Comparison of ENCODE assay signal across 8 cellular contexts in the genomic region with DNA sequence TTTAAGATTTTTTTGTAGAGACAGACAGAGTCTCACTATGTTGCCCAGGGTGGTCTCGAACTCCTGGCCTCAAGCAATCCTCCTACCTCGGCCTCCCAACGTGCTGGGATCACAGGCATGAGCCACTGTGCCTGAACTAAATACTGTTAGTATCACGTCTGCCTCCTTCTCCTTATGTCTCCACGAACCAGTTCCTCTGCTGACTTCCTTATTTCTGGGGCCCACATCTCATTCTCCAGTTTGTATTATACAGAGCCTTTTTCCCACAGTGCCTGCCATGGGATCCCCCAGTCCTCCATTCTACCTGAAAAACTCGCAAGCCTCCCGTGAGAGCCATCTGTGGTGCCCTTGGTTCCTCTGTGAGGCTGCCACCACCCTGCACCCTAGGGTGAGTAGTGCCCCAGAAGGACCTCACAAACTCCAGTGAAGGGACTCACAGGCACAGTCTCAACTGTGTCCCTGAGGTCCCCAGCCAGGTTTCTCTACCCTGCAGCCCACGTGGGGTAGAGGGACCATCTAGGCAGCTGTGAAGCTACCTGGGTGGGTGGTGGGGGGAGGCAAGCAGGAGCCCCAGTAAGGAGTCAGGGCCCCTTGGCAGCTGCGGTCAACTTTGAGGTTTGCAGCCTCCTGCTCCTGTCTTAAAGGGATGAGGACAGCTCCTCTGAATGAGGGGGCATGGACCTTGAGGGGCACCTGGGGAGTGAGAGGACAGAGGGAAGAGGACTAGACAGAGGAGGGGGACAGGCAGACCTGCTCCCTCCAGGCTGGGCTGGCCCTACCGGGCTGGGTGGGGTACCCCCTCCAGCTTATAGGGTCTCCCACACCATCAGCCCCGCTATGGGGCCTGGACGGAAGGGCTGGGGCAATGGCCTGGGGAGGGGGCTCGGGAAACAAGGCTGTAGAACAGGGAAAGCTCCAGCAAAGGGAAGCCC. TPM values are rescaled to one million over a fixed set of nuclear protein-coding genes. Genes with fewer than 3 reads are reported as not detected.
DNase-seq lines count a peak whose midpoint lies in the region; ATAC-seq and TF ChIP-seq lines count a peak whose summit lies in the region.

No MANE protein-coding gene starts in this region.

- H3K9ac ChIP-seq in parathyroid adenoma = no peak overlapping the region

- peaks cover 2% of the 10 kb centered on the region for H3K36me3 Mint-ChIP-seq in activated naive CD4-positive, alpha-beta T cell treated with anti-CD3 and anti-CD28 coated beads for 36 hours (ENCODE audit: low read depth)

- peaks cover 42% of the 10 kb centered on the region for H3K4me1 Mint-ChIP-seq in activated naive CD4-positive, alpha-beta T cell treated with anti-CD3 and anti-CD28 coated beads for 36 hours (ENCODE audit: low read depth)

- CTCF ChIA-PET in activated naive CD4-positive, alpha-beta T cell treated with anti-CD3 and anti-CD28 coated beads for 36 hours (lab: Charles Lee) = interaction anchor here (0.6 to 4.2 kb wide), 14 partner anchors 16 to 407 kb away, joined by 3 to 53 read pairs (median 3); no protein-coding TSS in a partner anchor

- peak; percentile 30 for DNase-seq in activated naive CD4-positive, alpha-beta T cell treated with anti-CD3 and anti-CD28 coated beads for 36 hours
- DNase-seq in activated naive CD4-positive, alpha-beta T cell treated with anti-CD3 and anti-CD28 coated beads, Interleukin-2, amount 50 U/mL, for 16 hours = no peak
- DNase-seq in WERI-Rb-1 = no peak
- no peak for DNase-seq in fibroblast of villous mesenchyme (ENCODE audit: low read depth)
- no peak for DNase-seq in middle frontal gyrus (ENCODE audit: extremely low spot score, low spot score)

- ATAC-seq in GM18517 (IDR thresholded peaks at IDR 0.05; ENCODE audit: unreplicated experiment) (no peak), GM18519 (IDR thresholded peaks at IDR 0.05; ENCODE audit: low FRiP score, unreplicated experiment) (no peak)

- H3K9me3 ChIP-seq in WERI-Rb-1 (ENCODE audit: severe bottlenecking) (no peaks in the 10 kb centered on the region), parathyroid adenoma (ENCODE audit: control insufficient read depth, low read length) (no peaks in the 10 kb centered on the region)

- H3K79me2 ChIP-seq in parathyroid adenoma = peaks cover 4% of the 10 kb centered on the region

- TF ChIP-seq CTCF in WERI-Rb-1 (IDR thresholded peaks at IDR 0.05; ENCODE audit: low read depth, low read length) (no peak), fibroblast of villous mesenchyme (IDR thresholded peaks at IDR 0.05; ENCODE audit: insufficient read depth, low read depth, low read length) (no peak), parathyroid adenoma (IDR thresholded peaks at IDR 0.05) (no peak)

- H3K4me3 ChIP-seq in WERI-Rb-1 (ENCODE audit: low read depth, low read length) (peak overlapping the region; percentile 47), fibroblast of villous mesenchyme (ENCODE audit: low read depth, low read length) (peak overlapping the region; percentile 74), parathyroid adenoma (ENCODE audit: low read depth, low read length) (peak overlapping the region; percentile 77)

- peak overlapping the region; percentile 73 for H3K4me3 Mint-ChIP-seq in activated naive CD4-positive, alpha-beta T cell treated with anti-CD3 and anti-CD28 coated beads for 36 hours

- H3K27me3 ChIP-seq in WERI-Rb-1 (ENCODE audit: insufficient read depth, low read depth, severe bottlenecking) = peaks cover 6% of the 10 kb centered on the region
- no peaks in the 10 kb centered on the region for H3K27me3 ChIP-seq in parathyroid adenoma (ENCODE audit: control insufficient read depth, insufficient read depth, low read length)

- H3K27ac Mint-ChIP-seq in activated naive CD4-positive, alpha-beta T cell treated with anti-CD3 and anti-CD28 coated beads for 36 hours = no peak overlapping the region

- peaks cover 8% of the 10 kb centered on the region for H3K4me1 ChIP-seq in parathyroid adenoma

- H3K36me3 ChIP-seq in WERI-Rb-1 (peaks cover 3% of the 10 kb centered on the region; the same call in 1 of the 2 replicates), parathyroid adenoma (ENCODE audit: control insufficient read depth, insufficient read depth, low read length) (no peaks in the 10 kb centered on the region)

- H2AFZ ChIP-seq in parathyroid adenoma = peak overlapping the region; percentile 96

- H3K4me2 ChIP-seq in parathyroid adenoma (ENCODE audit: low read length) = peak overlapping the region; percentile 96

- no peaks in the 10 kb centered on the region for H3K9me3 Mint-ChIP-seq in activated naive CD4-positive, alpha-beta T cell treated with anti-CD3 and anti-CD28 coated beads for 36 hours

- H3K27ac ChIP-seq in WERI-Rb-1 (no peak overlapping the region), parathyroid adenoma (no peak overlapping the region)

- intact Hi-C loops in activated naive CD4-positive, alpha-beta T cell treated with anti-CD3 and anti-CD28 coated beads for 36 hours (cut with micrococcal nuclease) = loop anchor here (1.0 kb wide), 1 partner anchor 401 kb away; no protein-coding TSS in a partner anchor

- no peaks in the 10 kb centered on the region for H3K27me3 Mint-ChIP-seq in activated naive CD4-positive, alpha-beta T cell treated with anti-CD3 and anti-CD28 coated beads for 36 hours (ENCODE audit: low read depth)

RNA-seq across cellular contexts. Expression of gene PSTPIP2, which starts 1.1 kb away (rescaled TPM):
- total RNA-seq in activated naive CD4-positive, alpha-beta T cell treated with anti-CD3 and anti-CD28 coated beads for 36 hours = 10 to 100 TPM; 14.3 TPM
- total RNA-seq in fibroblast of villous mesenchyme = 8.7 and 21.2 TPM in 2 replicates

RNA-seq across cellular contexts. Expression of gene ATP5F1A, which starts 27.1 kb away (rescaled TPM):
- total RNA-seq in activated naive CD4-positive, alpha-beta T cell treated with anti-CD3 and anti-CD28 coated beads for 36 hours = 100 to 1,000 TPM; 467 TPM
- total RNA-seq in fibroblast of villous mesenchyme = 671 and 759 TPM in 2 replicates

RNA-seq across cellular contexts. Expression of gene HAUS1, which starts 33.2 kb away (rescaled TPM):
- 10 to 100 TPM; 59.4 to 60.9 TPM for total RNA-seq in activated naive CD4-positive, alpha-beta T cell treated with anti-CD3 and anti-CD28 coated beads for 36 hours
- 37.1 and 51.2 TPM in 2 replicates for total RNA-seq in fibroblast of villous mesenchyme
